6 cellular contexts compared by ENCODE assay signal in genomic region chr19:45729774-45730388, GRCh38. TPM values are rescaled to one million over a fixed set of nuclear protein-coding genes. Genes with fewer than 3 reads are reported as not detected.
A peak's percentile ranks its signal among the peaks of the same experiment; 100 is the strongest.
DNase-seq lines count a peak whose midpoint lies in the region; ATAC-seq lines count a peak whose summit lies in the region.

No MANE protein-coding gene starts in this region.

- H3K36me3 Mint-ChIP-seq in naive B cell, result no peaks in the 10 kb centered on the region

- ATAC-seq in naive B cell (ENCODE audit: low read depth in 2 of 2) (no peak), HG02571 (IDR thresholded peaks at IDR 0.05; ENCODE audit: unreplicated experiment) (no peak), GM21528 (IDR thresholded peaks at IDR 0.05; ENCODE audit: low FRiP score, unreplicated experiment) (no peak)

- no peaks in the 10 kb centered on the region for H3K9me3 Mint-ChIP-seq in naive B cell

- peak overlapping the region; percentile 89 to 98 (median 95) for H3K4me3 Mint-ChIP-seq in naive B cell

- DNase-seq in HT-29 (ENCODE audit: low spot score), result peak; percentile 60
- peak; percentile 24 for DNase-seq in astrocyte of the hippocampus (ENCODE audit: low read depth, low spot score)
- no peak for DNase-seq in naive B cell
- no peak for DNase-seq in dedifferentiated amniotic fluid mesenchymal stem cell (ENCODE audit: extremely low spot score)

- H3K27ac Mint-ChIP-seq in naive B cell, result peak overlapping the region; percentile 90 to 99 (median 96)

- peaks cover 23 to 51% (median 38%) of the 10 kb centered on the region in 3 donors for H3K4me1 Mint-ChIP-seq in naive B cell

- H3K27me3 Mint-ChIP-seq in naive B cell, result no peaks in the 10 kb centered on the region

RNA-seq across cellular contexts. Expression of gene FBXO46, which starts 0.8 kb away (rescaled TPM):
- 44.4 and 57.6 TPM in 2 replicates for total RNA-seq in HT-29 (2014; rRNA removed; shearing (Covaris generic))
- polyA plus RNA-seq in naive B cell (ENCODE audit: low read depth in 6 of 6), result 10 to 100 TPM in 5 of 6 donors, 1 to 10 TPM in 1; 9.4 to 23.0 (median 13.9) TPM

RNA-seq across cellular contexts. Expression of gene MEIOSIN, which starts 3.4 kb away (rescaled TPM):
- total RNA-seq in HT-29 (2014; rRNA removed; shearing (Covaris generic)), result not detected in 2 replicates
- not detected for polyA plus RNA-seq in naive B cell (ENCODE audit: low read depth in 6 of 6)

RNA-seq across cellular contexts. Expression of gene QPCTL, which starts 37.4 kb away (rescaled TPM):
- total RNA-seq in HT-29 (2014; rRNA removed; shearing (Covaris generic)), result 34.7 and 36.4 TPM in 2 replicates
- 1 to 10 TPM in 5 of 6 donors, under 1 TPM in 1; 0.70 to 6.8 (median 1.7) TPM for polyA plus RNA-seq in naive B cell (ENCODE audit: low read depth in 6 of 6)

RNA-seq across cellular contexts. Expression of gene SNRPD2, which starts 38.1 kb away (rescaled TPM):
- total RNA-seq in HT-29 (2014; rRNA removed; shearing (Covaris generic)), result 802 and 867 TPM in 2 replicates
- 1,000 to 10,000 TPM in 2 of 6 donors, 100 to 1,000 TPM in 4; 808 to 1,139 (median 906) TPM for polyA plus RNA-seq in naive B cell (ENCODE audit: low read depth in 6 of 6)

RNA-seq across cellular contexts. Expression of gene SIX5, which starts 39.2 kb away (rescaled TPM):
- 26.8 and 28.6 TPM in 2 replicates for total RNA-seq in HT-29 (2014; rRNA removed; shearing (Covaris generic))
- under 1 TPM in 1 of 6 donors, not detected in 5; 0.18 TPM for polyA plus RNA-seq in naive B cell (ENCODE audit: low read depth in 6 of 6)

Comparison
In these comparisons a context has a peak if more than half of its experiments do, and no peak if none do; other contexts are left out.
1. DNase-seq: peak in HT-29 (single experiment) and astrocyte of the hippocampus (single experiment); none in naive B cell (single experiment) and dedifferentiated amniotic fluid mesenchymal stem cell (single experiment).